In genomic region chr9:67708109-67708508, GRCh38 we compare ENCODE assay signal across 7 cellular contexts.
DNase-seq lines count a peak whose midpoint lies in the region; ATAC-seq, FAIRE-seq and TF ChIP-seq lines count a peak whose summit lies in the region.
"Not testable (repeated sequence)": the region's sequence is repeated elsewhere in the genome, so short reads cannot be mapped to it uniquely, and the experiment has no call there.

No MANE protein-coding gene starts in this region.

- CTCF ChIA-PET in Calu3 (lab: Charles Lee), result not testable (repeated sequence)

- not testable (repeated sequence) for H3K27ac ChIP-seq in body of pancreas; colonic mucosa; kidney (ENCODE audit: low read depth in 2 of 2, low read length in 2 of 2)

- H3K27me3 Mint-ChIP-seq in Calu3 (ENCODE audit: unreplicated experiment), result not testable (repeated sequence)

- intact Hi-C loops in Calu3 (cut with micrococcal nuclease; ENCODE audit: unreplicated experiment); body of pancreas (cut with DNase I); colonic mucosa (cut with DNase I); kidney (cut with DNase I); left colon (cut with DNase I, micrococcal nuclease); mucosa of descending colon (cut with DNase I, micrococcal nuclease): not testable (repeated sequence)

- H3K4me3 Mint-ChIP-seq in Calu3 (ENCODE audit: low read depth, unreplicated experiment), result not testable (repeated sequence)

- not testable (repeated sequence) for H3K36me3 ChIP-seq in body of pancreas (replicated peaks in 1 of 2; ENCODE audit: insufficient read depth in 1 of 2, low read depth in 2 of 2); colonic mucosa; kidney (ENCODE audit: control insufficient read depth in 1 of 2, insufficient read depth in 2 of 2, low read length in 2 of 2); mucosa of descending colon (ENCODE audit: low read depth)

- H3K4me3 ChIP-seq in body of pancreas; colonic mucosa; kidney (ENCODE audit: low read length in 2 of 2); mucosa of descending colon: not testable (repeated sequence)

- H3K27me3 ChIP-seq in body of pancreas, colonic mucosa: not testable (repeated sequence)

- not testable (repeated sequence) for TF ChIP-seq POLR2A in body of pancreas (IDR thresholded peaks at IDR 0.05)

- H3K4me1 Mint-ChIP-seq in Calu3 (ENCODE audit: low read depth, unreplicated experiment), result not testable (repeated sequence)

- TF ChIP-seq CTCF in Calu3 (IDR thresholded peaks at IDR 0.05; ENCODE audit: unreplicated experiment); body of pancreas (IDR thresholded peaks at IDR 0.05); colonic mucosa (IDR thresholded peaks at IDR 0.05); kidney (IDR thresholded peaks at IDR 0.05; ENCODE audit: borderline replicate concordance, extremely low read depth, insufficient read depth); mucosa of descending colon (IDR thresholded peaks at IDR 0.05): not testable (repeated sequence)

- H3K36me3 Mint-ChIP-seq in Calu3 (ENCODE audit: insufficient read depth, unreplicated experiment), result not testable (repeated sequence)

- not testable (repeated sequence) for FAIRE-seq in kidney (lab: Jason Lieb, UNC)

- H3K27ac Mint-ChIP-seq in Calu3 (ENCODE audit: unreplicated experiment), result not testable (repeated sequence)

- not testable (repeated sequence) for BruUV-seq in Calu3 (replicated peaks; lab: Mats Ljungman, UMichigan)

- H3K4me1 ChIP-seq in body of pancreas; colonic mucosa; kidney (ENCODE audit: control insufficient read depth in 1 of 2, insufficient read depth in 1 of 2, low read depth in 1 of 2, low read length in 2 of 2); mucosa of descending colon (ENCODE audit: low read depth): not testable (repeated sequence)

- not testable (repeated sequence) for ATAC-seq in body of pancreas
- ATAC-seq in left colon (peak; percentile 59), mucosa of descending colon (peak; percentile 45)

- H3K9me3 ChIP-seq in body of pancreas; colonic mucosa; kidney (ENCODE audit: control insufficient read depth in 1 of 2, low read length in 2 of 2); mucosa of descending colon: not testable (repeated sequence)

- not testable (repeated sequence) for H3K9ac ChIP-seq in colonic mucosa (ENCODE audit: low read depth in 2 of 2, low read length in 2 of 2); kidney (ENCODE audit: low read length in 2 of 2)

- H3K9me3 Mint-ChIP-seq in Calu3 (ENCODE audit: low read depth, unreplicated experiment), result not testable (repeated sequence)

- no CpG with 5 or more reads among the region's 2 CpGs for WGBS in body of pancreas, 2 donors

- DNase-seq in Calu3, result peak; percentile 1
- peak in 3 of 4 donors; percentile 19 to 42 (median 37) for DNase-seq in body of pancreas
- DNase-seq in colonic mucosa, result peak; percentile 28
- DNase-seq in kidney, result peak; percentile 29
- DNase-seq in left colon, result not testable (repeated sequence)
- DNase-seq in mucosa of descending colon, result peak; percentile 21 to 42 (median 28)
- peak; percentile 9 for DNase-seq in mucosa of gallbladder (ENCODE audit: low spot score)
